ENCODE assay signal across 8 cellular contexts in genomic region chr2:209579236-209579749, GRCh38.
DNase-seq lines count a peak whose midpoint lies in the region; ATAC-seq and TF ChIP-seq lines count a peak whose summit lies in the region.

No MANE protein-coding gene starts in this region.

- POLR2A ChIA-PET in OCI-LY7 (lab: Charles Lee), result interaction anchor here (0.5 to 1.6 kb wide), 5 partner anchors 15 to 1257 kb away, joined by 3 to 6 read pairs (median 3); no protein-coding TSS in a partner anchor

- no peak overlapping the region for H3K27ac ChIP-seq in OCI-LY7 (ENCODE audit: low read depth, low read length, poor library complexity, severe bottlenecking)

- H3K4me3 ChIP-seq in OCI-LY7 (ENCODE audit: low read depth, low read length, poor library complexity, severe bottlenecking) (no peak overlapping the region), fibroblast of mammary gland (ENCODE audit: control insufficient read depth, low read depth, low read length) (peak overlapping the region; percentile 33)

- peak overlapping the region; percentile 39; the same call in 1 of the 2 replicates for H3K4me2 ChIP-seq in OCI-LY7 (ENCODE audit: low read length)

- H3K4me1 Mint-ChIP-seq in T-helper 2 cell treated with Interferon-gamma antibody and Interleukin-4, amounts not matched to agents 5 μg/mL and 100 μg/mL, for 36 hours (ENCODE audit: low read depth), result peaks cover 4% of the 10 kb centered on the region

- no peaks in the 10 kb centered on the region for H3K9me2 ChIP-seq in OCI-LY7 (ENCODE audit: insufficient read depth, low read length)

- TF ChIP-seq CTCF in OCI-LY7 (conservative IDR thresholded peaks at IDR 0.05; ENCODE audit: low read length), result no peak
- no peak for TF ChIP-seq CTCF in fibroblast of mammary gland (conservative IDR thresholded peaks at IDR 0.05; ENCODE audit: control insufficient read depth, insufficient read depth, low read depth, low read length)

- BruUV-seq in OCI-LY7 (replicated peaks; lab: Mats Ljungman, UMichigan), result no TSS peak

- H3K4me1 ChIP-seq in OCI-LY7 (ENCODE audit: insufficient read depth, low read length, poor library complexity, severe bottlenecking), result no peaks in the 10 kb centered on the region

- H3K9me3 Mint-ChIP-seq in T-helper 2 cell treated with Interferon-gamma antibody and Interleukin-4, amounts not matched to agents 5 μg/mL and 100 μg/mL, for 36 hours, result no peaks in the 10 kb centered on the region

- no peak for DNase-seq in T-helper 2 cell treated with Interferon-gamma antibody and Interleukin-4, amounts not matched to agents 5 μg/mL and 100 μg/mL, for 36 hours (ENCODE audit: low spot score)
- DNase-seq in T-helper 2 cell, result no peak
- no peak for DNase-seq in OCI-LY7 (ENCODE audit: low spot score)
- peak; percentile 4 for DNase-seq in fibroblast of mammary gland (ENCODE audit: low read depth)
- peak; percentile 70 for DNase-seq in putamen (ENCODE audit: low spot score)
- no peak for DNase-seq in GM19238 (ENCODE audit: insufficient read length, low spot score)

- no peaks in the 10 kb centered on the region for H3K36me3 ChIP-seq in OCI-LY7 (ENCODE audit: insufficient read depth, low read length)

- CTCF ChIA-PET in OCI-LY7 (lab: Charles Lee; ENCODE audit: unreplicated experiment), result no interaction called here

- H3K9me3 ChIP-seq in OCI-LY7 (ENCODE audit: low read length), result no peaks in the 10 kb centered on the region

- no peaks in the 10 kb centered on the region for H3K79me2 ChIP-seq in OCI-LY7 (ENCODE audit: insufficient read depth, low read depth, low read length)

- peak overlapping the region; percentile 54 for H3K4me3 Mint-ChIP-seq in T-helper 2 cell treated with Interferon-gamma antibody and Interleukin-4, amounts not matched to agents 5 μg/mL and 100 μg/mL, for 36 hours

- intact Hi-C loops in OCI-LY7 (cut with micrococcal nuclease; ENCODE audit: unreplicated experiment), result loop anchor here (5.0 to 10.0 kb wide), 3 partner anchors 144 to 1184 kb away; no protein-coding TSS in a partner anchor

- H3K27ac Mint-ChIP-seq in T-helper 2 cell treated with Interferon-gamma antibody and Interleukin-4, amounts not matched to agents 5 μg/mL and 100 μg/mL, for 36 hours, result no peak overlapping the region

- peak overlapping the region; percentile 31; the same call in 1 of the 2 replicates for H2AFZ ChIP-seq in OCI-LY7 (ENCODE audit: low read length)

- H3K27me3 Mint-ChIP-seq in T-helper 2 cell treated with Interferon-gamma antibody and Interleukin-4, amounts not matched to agents 5 μg/mL and 100 μg/mL, for 36 hours (ENCODE audit: low read depth), result no peaks in the 10 kb centered on the region

- ATAC-seq in HG03095 (IDR thresholded peaks at IDR 0.05; ENCODE audit: unreplicated experiment), result no peak
- ATAC-seq in esophagus mucosa, result no peak

- no peaks in the 10 kb centered on the region for H3K36me3 Mint-ChIP-seq in T-helper 2 cell treated with Interferon-gamma antibody and Interleukin-4, amounts not matched to agents 5 μg/mL and 100 μg/mL, for 36 hours (ENCODE audit: low read depth)

- no peaks in the 10 kb centered on the region for H4K20me1 ChIP-seq in OCI-LY7 (ENCODE audit: insufficient read depth, low read length)

Comparison
In these comparisons a context has a peak if more than half of its experiments do, and no peak if none do; other contexts are left out.
1. DNase-seq: peak in fibroblast of mammary gland (single experiment) and putamen (single experiment); none in T-helper 2 cell treated with Interferon-gamma antibody and Interleukin-4, amounts not matched to agents 5 μg/mL and 100 μg/mL, for 36 hours (single experiment), T-helper 2 cell (0 of 5), OCI-LY7 (single experiment) and GM19238 (single experiment).